1 cellular context compared by ENCODE assay signal in the genomic region with DNA sequence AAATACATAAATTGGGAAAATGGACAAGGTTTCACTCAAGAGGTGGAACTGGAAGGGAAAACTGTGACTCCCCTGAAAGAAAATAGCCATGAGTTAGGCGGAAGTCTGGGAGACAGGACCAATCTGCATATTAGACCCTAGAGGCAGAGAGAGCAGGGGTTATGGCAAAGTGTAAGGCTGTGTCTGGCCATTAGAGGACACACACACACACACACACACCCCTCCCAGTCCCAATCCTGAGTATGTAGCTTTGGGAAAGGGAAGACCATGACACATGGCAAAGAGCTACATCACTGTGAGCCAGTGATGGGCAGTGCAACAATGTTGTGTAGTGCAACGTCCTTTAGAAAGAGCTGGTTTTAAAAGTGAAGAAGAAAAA.
TF ChIP-seq lines count a peak whose summit lies in the region.

No MANE protein-coding gene starts in this region.

TF ChIP-seq in WTC11, 78 proteins besides CTCF, POLR2A, EP300 and RAD21 (continued from another document):
- no peak for TF ChIP-seq SP1 (CRISPR knock-in tag; conservative IDR thresholded peaks at IDR 0.05)
- TF ChIP-seq CREM (CRISPR knock-in tag; IDR thresholded peaks at IDR 0.05), result no peak
- no peak for TF ChIP-seq CREB1 (CRISPR knock-in tag; IDR thresholded peaks at IDR 0.05)
- TF ChIP-seq, protein P1, sequence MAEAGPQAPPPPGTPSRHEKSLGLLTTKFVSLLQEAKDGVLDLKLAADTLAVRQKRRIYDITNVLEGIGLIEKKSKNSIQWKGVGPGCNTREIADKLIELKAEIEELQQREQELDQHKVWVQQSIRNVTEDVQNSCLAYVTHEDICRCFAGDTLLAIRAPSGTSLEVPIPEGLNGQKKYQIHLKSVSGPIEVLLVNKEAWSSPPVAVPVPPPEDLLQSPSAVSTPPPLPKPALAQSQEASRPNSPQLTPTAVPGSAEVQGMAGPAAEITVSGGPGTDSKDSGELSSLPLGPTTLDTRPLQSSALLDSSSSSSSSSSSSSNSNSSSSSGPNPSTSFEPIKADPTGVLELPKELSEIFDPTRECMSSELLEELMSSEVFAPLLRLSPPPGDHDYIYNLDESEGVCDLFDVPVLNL (CRISPR knock-in tag; IDR thresholded peaks at IDR 0.05; ENCODE audit: borderline replicate concordance, low read depth), result no peak
- TF ChIP-seq MYBL2 (CRISPR knock-in tag; IDR thresholded peaks at IDR 0.05), result no peak
- TF ChIP-seq, protein P2, sequence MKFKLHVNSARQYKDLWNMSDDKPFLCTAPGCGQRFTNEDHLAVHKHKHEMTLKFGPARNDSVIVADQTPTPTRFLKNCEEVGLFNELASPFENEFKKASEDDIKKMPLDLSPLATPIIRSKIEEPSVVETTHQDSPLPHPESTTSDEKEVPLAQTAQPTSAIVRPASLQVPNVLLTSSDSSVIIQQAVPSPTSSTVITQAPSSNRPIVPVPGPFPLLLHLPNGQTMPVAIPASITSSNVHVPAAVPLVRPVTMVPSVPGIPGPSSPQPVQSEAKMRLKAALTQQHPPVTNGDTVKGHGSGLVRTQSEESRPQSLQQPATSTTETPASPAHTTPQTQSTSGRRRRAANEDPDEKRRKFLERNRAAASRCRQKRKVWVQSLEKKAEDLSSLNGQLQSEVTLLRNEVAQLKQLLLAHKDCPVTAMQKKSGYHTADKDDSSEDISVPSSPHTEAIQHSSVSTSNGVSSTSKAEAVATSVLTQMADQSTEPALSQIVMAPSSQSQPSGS (CRISPR knock-in tag; IDR thresholded peaks at IDR 0.05; ENCODE audit: borderline replicate concordance, low read depth), result no peak
- TF ChIP-seq, protein P3, sequence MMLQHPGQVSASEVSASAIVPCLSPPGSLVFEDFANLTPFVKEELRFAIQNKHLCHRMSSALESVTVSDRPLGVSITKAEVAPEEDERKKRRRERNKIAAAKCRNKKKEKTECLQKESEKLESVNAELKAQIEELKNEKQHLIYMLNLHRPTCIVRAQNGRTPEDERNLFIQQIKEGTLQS (CRISPR knock-in tag; conservative IDR thresholded peaks at IDR 0.05), result no peak
- TF ChIP-seq, protein P4, sequence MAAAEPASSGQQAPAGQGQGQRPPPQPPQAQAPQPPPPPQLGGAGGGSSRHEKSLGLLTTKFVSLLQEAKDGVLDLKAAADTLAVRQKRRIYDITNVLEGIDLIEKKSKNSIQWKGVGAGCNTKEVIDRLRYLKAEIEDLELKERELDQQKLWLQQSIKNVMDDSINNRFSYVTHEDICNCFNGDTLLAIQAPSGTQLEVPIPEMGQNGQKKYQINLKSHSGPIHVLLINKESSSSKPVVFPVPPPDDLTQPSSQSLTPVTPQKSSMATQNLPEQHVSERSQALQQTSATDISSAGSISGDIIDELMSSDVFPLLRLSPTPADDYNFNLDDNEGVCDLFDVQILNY (CRISPR knock-in tag; IDR thresholded peaks at IDR 0.05), result no peak
- TF ChIP-seq ZNF396 (CRISPR knock-in tag; IDR thresholded peaks at IDR 0.05; ENCODE audit: borderline replicate concordance), result no peak
- TF ChIP-seq, protein P5, sequence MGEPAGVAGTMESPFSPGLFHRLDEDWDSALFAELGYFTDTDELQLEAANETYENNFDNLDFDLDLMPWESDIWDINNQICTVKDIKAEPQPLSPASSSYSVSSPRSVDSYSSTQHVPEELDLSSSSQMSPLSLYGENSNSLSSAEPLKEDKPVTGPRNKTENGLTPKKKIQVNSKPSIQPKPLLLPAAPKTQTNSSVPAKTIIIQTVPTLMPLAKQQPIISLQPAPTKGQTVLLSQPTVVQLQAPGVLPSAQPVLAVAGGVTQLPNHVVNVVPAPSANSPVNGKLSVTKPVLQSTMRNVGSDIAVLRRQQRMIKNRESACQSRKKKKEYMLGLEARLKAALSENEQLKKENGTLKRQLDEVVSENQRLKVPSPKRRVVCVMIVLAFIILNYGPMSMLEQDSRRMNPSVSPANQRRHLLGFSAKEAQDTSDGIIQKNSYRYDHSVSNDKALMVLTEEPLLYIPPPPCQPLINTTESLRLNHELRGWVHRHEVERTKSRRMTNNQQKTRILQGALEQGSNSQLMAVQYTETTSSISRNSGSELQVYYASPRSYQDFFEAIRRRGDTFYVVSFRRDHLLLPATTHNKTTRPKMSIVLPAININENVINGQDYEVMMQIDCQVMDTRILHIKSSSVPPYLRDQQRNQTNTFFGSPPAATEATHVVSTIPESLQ (CRISPR knock-in tag; IDR thresholded peaks at IDR 0.05), result no peak
